Comparison of ENCODE assay signal across 19 cellular contexts in the genomic region with DNA sequence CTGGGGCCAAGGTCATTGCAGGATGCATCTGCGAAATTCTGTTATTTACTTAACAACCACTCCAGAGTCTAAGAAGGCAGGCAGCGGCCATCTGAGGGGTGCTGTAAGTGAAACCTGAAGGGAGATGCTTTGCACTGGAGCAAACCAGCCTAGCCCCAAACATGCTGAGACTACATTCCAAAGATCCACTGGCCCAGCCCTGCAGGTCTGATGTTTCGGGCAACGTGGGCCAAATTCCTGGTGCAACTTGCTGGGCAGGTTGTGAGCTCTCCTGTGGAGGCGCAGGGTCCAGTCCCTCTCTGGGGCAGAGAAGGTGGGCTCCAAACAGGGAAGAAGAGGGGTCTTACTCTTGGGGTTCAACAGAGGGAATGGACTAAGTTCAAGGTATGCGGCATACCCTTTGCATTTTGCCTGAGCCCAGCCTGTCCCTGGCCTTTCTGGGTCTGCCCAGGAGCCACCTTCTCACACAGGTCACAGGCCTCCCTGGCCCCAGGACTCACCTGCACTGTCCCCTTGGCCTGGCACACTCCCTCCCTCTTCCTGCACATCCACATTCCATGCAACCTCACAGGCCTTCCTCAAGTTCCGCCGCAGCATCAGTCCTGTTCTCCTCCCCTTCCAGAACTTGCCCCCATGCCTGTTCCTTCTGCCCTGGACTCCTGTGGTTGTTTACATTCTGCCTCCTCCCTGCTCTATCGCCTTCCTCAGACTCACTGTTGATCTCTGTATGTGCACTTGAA. TPM values are rescaled to one million over a fixed set of nuclear protein-coding genes. Genes with fewer than 3 reads are reported as not detected.
DNase-seq lines count a peak whose midpoint lies in the region; ATAC-seq, FAIRE-seq and TF ChIP-seq lines count a peak whose summit lies in the region.
"Had no signal": no experiment of that assay in that cellular context is flagged by ENCODE, and none has a peak within 500 bp of the region (broad histone marks: within the 10 kb centered on the region; RNA-seq: fewer than 3 reads in every experiment).

No MANE protein-coding gene starts in this region.

- H3K9ac ChIP-seq in mammary epithelial cell (ENCODE audit: insufficient read depth, low read length), result no peak overlapping the region
- peak overlapping the region in 1 of 2 donors; percentile 48 for H3K9ac ChIP-seq in kidney (ENCODE audit: low read length in 2 of 2)

- dilution Hi-C loops in mammary epithelial cell (cut with HindIII; ENCODE audit: low sequenced_read_pairs), result no loop called here

- no peak for FAIRE-seq in kidney (lab: Jason Lieb, UNC)
- FAIRE-seq: A204.1, GM12878, GM18507, K562 had no signal

- H3K4me2 ChIP-seq in mammary epithelial cell (ENCODE audit: insufficient read depth, low read depth, low read length), result no peak overlapping the region
- peak overlapping the region; percentile 25 for H3K4me2 ChIP-seq in PC-9

- H3K9me3 ChIP-seq in mammary epithelial cell (replicated peaks; ENCODE audit: insufficient read depth, low read length), result no peaks in the 10 kb centered on the region
- no peaks in the 10 kb centered on the region for H3K9me3 ChIP-seq in PC-9 (ENCODE audit: insufficient read depth, low read depth)
- H3K9me3 ChIP-seq in kidney (ENCODE audit: control insufficient read depth in 1 of 2, low read length in 2 of 2), result no peaks in the 10 kb centered on the region

- TF ChIP-seq CTCF in mammary epithelial cell (conservative IDR thresholded peaks at IDR 0.05 in 1 of 2, IDR thresholded peaks at IDR 0.05 in 1 of 2; ENCODE audit: extremely low read depth in 1 of 2, insufficient read depth in 1 of 2, low read depth in 1 of 2, low read length in 2 of 2) (no peak), PC-9 (conservative IDR thresholded peaks at IDR 0.05) (no peak), kidney (IDR thresholded peaks at IDR 0.05; ENCODE audit: borderline replicate concordance, extremely low read depth, insufficient read depth) (no peak)

- H3K79me2 ChIP-seq in mammary epithelial cell (ENCODE audit: insufficient read depth, low read length) (no peaks in the 10 kb centered on the region), PC-9 (ENCODE audit: low read depth) (peaks cover 33% of the 10 kb centered on the region)

- H3K4me1 ChIP-seq in mammary epithelial cell (ENCODE audit: insufficient read depth, low read length), result no peaks in the 10 kb centered on the region
- H3K4me1 ChIP-seq in PC-9 (replicated peaks; ENCODE audit: insufficient read depth), result peaks cover 71% of the 10 kb centered on the region
- peaks cover 13 to 34% of the 10 kb centered on the region in 2 donors for H3K4me1 ChIP-seq in kidney (ENCODE audit: control insufficient read depth in 1 of 2, insufficient read depth in 1 of 2, low read depth in 1 of 2, low read length in 2 of 2)

- POLR2A ChIA-PET in PC-9 (lab: Charles Lee; ENCODE audit: unreplicated experiment), result no interaction called here

- intact Hi-C loops in mammary epithelial cell (cut with micrococcal nuclease), result no loop called here
- intact Hi-C loops in PC-9 (cut with micrococcal nuclease; ENCODE audit: unreplicated experiment), result no loop called here
- intact Hi-C loops in kidney (cut with DNase I), result no loop called here

- no TSS peak for BruUV-seq in mammary epithelial cell (replicated peaks; lab: Mats Ljungman, UMichigan)
- no TSS peak for BruUV-seq in PC-9 (replicated peaks; lab: Mats Ljungman, UMichigan)

- H3K27ac ChIP-seq in mammary epithelial cell (ENCODE audit: insufficient read depth, low read depth, low read length), result no peak overlapping the region
- peak overlapping the region; percentile 31 for H3K27ac ChIP-seq in PC-9
- peak overlapping the region; percentile 79 for H3K27ac ChIP-seq in kidney (ENCODE audit: low read depth in 2 of 2, low read length in 2 of 2)
- H3K27ac ChIP-seq in temporal lobe (ENCODE audit: low read depth, low read length), result peak overlapping the region; percentile 95

- no peaks in the 10 kb centered on the region for H4K20me1 ChIP-seq in mammary epithelial cell (ENCODE audit: insufficient read depth, low read length)
- H4K20me1 ChIP-seq in PC-9 (ENCODE audit: insufficient read depth), result peaks cover 4% of the 10 kb centered on the region

- H3F3A ChIP-seq in PC-9 (ENCODE audit: insufficient read depth, low read depth), result peaks cover 47% of the 10 kb centered on the region; the same call in 1 of the 2 replicates

- H3K36me3 ChIP-seq in mammary epithelial cell (ENCODE audit: insufficient read depth, low read length), result no peaks in the 10 kb centered on the region
- no peaks in the 10 kb centered on the region for H3K36me3 ChIP-seq in PC-9 (ENCODE audit: low read depth)
- H3K36me3 ChIP-seq in kidney (ENCODE audit: control insufficient read depth in 1 of 2, insufficient read depth in 2 of 2, low read length in 2 of 2), result no peaks in the 10 kb centered on the region

- H2AFZ ChIP-seq in mammary epithelial cell (ENCODE audit: low read depth, low read length) (no peak overlapping the region), PC-9 (no peak overlapping the region)

- no peak overlapping the region for H3K4me3 ChIP-seq in mammary epithelial cell (replicated peaks in 1 of 3; ENCODE audit: insufficient read depth in 1 of 3, low read depth in 2 of 3, low read length in 3 of 3)
- H3K4me3 ChIP-seq in PC-9, result no peak overlapping the region
- H3K4me3 ChIP-seq in kidney (ENCODE audit: low read length in 2 of 2), result peak overlapping the region in 1 of 2 donors; percentile 3
- H3K4me3 ChIP-seq: GM12878, K562 had no signal

- CTCF ChIA-PET in mammary epithelial cell (lab: Charles Lee; ENCODE audit: low non-redundant PET), result no interaction called here
- CTCF ChIA-PET in PC-9 (lab: Charles Lee), result interaction anchor here (1.2 to 4.5 kb wide), 2 partner anchors 34 to 58 kb away, joined by 4 to 62 read pairs; no protein-coding TSS in a partner anchor

- 58% methylated on average over 6 of the region's 9 CpGs for WGBS in mammary epithelial cell (ENCODE audit: low coverage, missing lambda C conversion rate)

- ATAC-seq in GM18517 (IDR thresholded peaks at IDR 0.05; ENCODE audit: unreplicated experiment) (no peak), GM19397 (IDR thresholded peaks at IDR 0.05; ENCODE audit: unreplicated experiment) (no peak)
- ATAC-seq: GM12878, K562 had no signal

- in situ Hi-C loops in T47D (cut with HindIII; ENCODE audit: low pct_unique_long_range_greater_than_20kb, low sequenced_read_pairs) (no loop called here), mammary epithelial cell (cut with MboI; ENCODE audit: low sequenced_read_pairs in 2 of 2) (no loop called here)

- DNase-seq in T47D (ENCODE audit: low read depth in 1 of 2, low spot score in 1 of 2), result peak; percentile 53 to 92
- DNase-seq in mammary epithelial cell, result no peak
- peak; percentile 58 to 85 for DNase-seq in PC-9
- DNase-seq in kidney, result no peak
- no peak for DNase-seq in activated CD4-positive, alpha-beta T cell treated with anti-CD3 and anti-CD28 coated beads for 1 hour
- DNase-seq: C1 segment of cervical spinal cord; DMS153; HCEC 1CT; NCI-H1048; NK-92 treated with Interleukin-12 subunit alpha and Interleukin-12 subunit beta, amount 100 ng/mL, for 24 hours had no signal

- H3K27me3 ChIP-seq in mammary epithelial cell (ENCODE audit: insufficient read depth, low read length), result peaks cover 3% of the 10 kb centered on the region
- no peaks in the 10 kb centered on the region for H3K27me3 ChIP-seq in PC-9 (ENCODE audit: insufficient read depth, low read depth)

- no peaks in the 10 kb centered on the region for H3K9me2 ChIP-seq in PC-9 (ENCODE audit: insufficient read depth)

RNA-seq across cellular contexts. Expression of a gene that starts 5.1 kb away (rescaled TPM):
- total RNA-seq in mammary epithelial cell (not detected), PC-9 (2021) (146 and 171 TPM in 2 replicates), kidney (477 TPM), temporal lobe (not detected)
- polyA plus RNA-seq in mammary epithelial cell (not detected), kidney (ENCODE audit: insufficient read depth, low read depth, low replicate concordance) (1,006 TPM)
- polyA minus RNA-seq in mammary epithelial cell, result not detected
- total RNA-seq: G401, HT1080, K562 had no signal
- polyA plus RNA-seq: K562 had no signal

Comparison
In these comparisons a context has a peak if more than half of its experiments do, and no peak if none do; other contexts are left out.
1. DNase-seq: peak in T47D (2 of 2) and PC-9 (2 of 2); none in mammary epithelial cell (single experiment), kidney (single experiment) and activated CD4-positive, alpha-beta T cell treated with anti-CD3 and anti-CD28 coated beads for 1 hour (single experiment).
2. RNA of a gene that starts 5.1 kb away (total RNA-seq): 477 TPM in kidney (single experiment) and 146 to 171 TPM in PC-9; not detected in mammary epithelial cell and not detected in temporal lobe (single experiment); every median in the first group is over 100 times any median in the second.